ENCODE assay signal across 8 cellular contexts in the genomic region with DNA sequence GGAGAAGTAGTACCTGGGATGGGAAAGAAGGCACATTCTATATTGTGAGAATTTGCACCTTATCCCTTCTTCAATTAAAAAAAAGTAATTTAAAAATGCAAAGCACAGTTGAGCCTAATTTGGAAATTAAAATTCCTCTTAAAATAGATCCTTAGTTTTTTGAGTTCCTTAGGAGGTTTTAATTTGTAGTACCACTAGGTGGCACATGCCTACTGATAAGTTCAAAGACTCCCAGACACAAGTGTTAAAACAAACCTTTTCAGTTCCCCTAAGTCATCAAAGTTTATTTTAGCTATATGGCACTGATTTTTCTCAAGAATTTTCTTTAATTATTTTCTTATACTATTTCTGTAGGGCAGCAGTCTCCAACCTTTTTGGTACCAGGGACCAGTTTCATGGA.
DNase-seq lines count a peak whose midpoint lies in the region; ATAC-seq, FAIRE-seq and TF ChIP-seq lines count a peak whose summit lies in the region.

No MANE protein-coding gene starts in this region.

- H3K4me3 ChIP-seq in AG04450 (ENCODE audit: low read depth, low read length), result no peak overlapping the region
- no peak overlapping the region for H3K4me3 ChIP-seq in fibroblast of lung (replicated peaks in 1 of 4; ENCODE audit: control extremely low read depth in 1 of 4, insufficient read depth in 1 of 4, low read depth in 3 of 4, low read length in 4 of 4)
- no peak overlapping the region for H3K4me3 ChIP-seq in CD8-positive, alpha-beta memory T cell (ENCODE audit: low read length)

- H3K9me3 Mint-ChIP-seq in CD8-positive, alpha-beta memory T cell, result peaks cover 0 to 6% (median 2%) of the 10 kb centered on the region in 5 donors

- CTCF ChIA-PET in AG04450 (lab: Charles Lee), result interaction anchor here (0.6 to 2.1 kb wide), 8 partner anchors 11 to 1099 kb away, joined by 3 to 8 read pairs (median 4); no protein-coding TSS in a partner anchor
- CTCF ChIA-PET in CD8-positive, alpha-beta memory T cell (lab: Charles Lee), result no interaction called here

- H3K4me1 ChIP-seq in fibroblast of lung (ENCODE audit: control insufficient read depth, extremely low read depth, insufficient read depth, low read length), result no peaks in the 10 kb centered on the region
- H3K4me1 ChIP-seq in CD8-positive, alpha-beta memory T cell (ENCODE audit: insufficient read depth, low read length), result no peaks in the 10 kb centered on the region

- no peaks in the 10 kb centered on the region for H3K36me3 ChIP-seq in fibroblast of lung (ENCODE audit: control insufficient read depth, insufficient read depth, low read length)
- H3K36me3 ChIP-seq in CD8-positive, alpha-beta memory T cell (ENCODE audit: insufficient read depth, low read length), result no peaks in the 10 kb centered on the region

- H3K27ac ChIP-seq in AG04450 (ENCODE audit: low read depth, low read length) (no peak overlapping the region), fibroblast of lung (ENCODE audit: insufficient read depth, low read length) (no peak overlapping the region)
- no peak overlapping the region for H3K27ac ChIP-seq in CD8-positive, alpha-beta memory T cell (ENCODE audit: low read depth, low read length)

- H3K27me3 Mint-ChIP-seq in CD8-positive, alpha-beta memory T cell, result peaks cover 0 to 2% of the 10 kb centered on the region in 2 donors

- POLR2A ChIA-PET in AG04450 (lab: Yijun Ruan, JAX), result no interaction called here
- POLR2A ChIA-PET in CD8-positive, alpha-beta memory T cell (lab: Charles Lee), result no interaction called here

- H3K9me3 ChIP-seq in AG04450 (ENCODE audit: control insufficient read depth, insufficient read depth, low read length), result no peaks in the 10 kb centered on the region
- no peaks in the 10 kb centered on the region for H3K9me3 ChIP-seq in fibroblast of lung (ENCODE audit: control insufficient read depth, insufficient read depth, low read depth, low read length)
- H3K9me3 ChIP-seq in CD8-positive, alpha-beta memory T cell (ENCODE audit: low read length), result no peaks in the 10 kb centered on the region

- no peaks in the 10 kb centered on the region for H4K20me1 ChIP-seq in fibroblast of lung (ENCODE audit: control insufficient read depth, extremely low read depth, insufficient read depth, low read length)

- H3K27me3 ChIP-seq in AG04450 (ENCODE audit: control insufficient read depth, insufficient read depth, low read length), result no peaks in the 10 kb centered on the region
- no peaks in the 10 kb centered on the region for H3K27me3 ChIP-seq in fibroblast of lung (ENCODE audit: control insufficient read depth, insufficient read depth, low read length)
- H3K27me3 ChIP-seq in CD8-positive, alpha-beta memory T cell (ENCODE audit: insufficient read depth, low read length, poor library complexity, severe bottlenecking), result no peaks in the 10 kb centered on the region

- H3K79me2 ChIP-seq in fibroblast of lung (ENCODE audit: control insufficient read depth, insufficient read depth, low read length), result no peaks in the 10 kb centered on the region

- H2AFZ ChIP-seq in fibroblast of lung (ENCODE audit: low read length), result no peak overlapping the region

- H3K4me3 Mint-ChIP-seq in CD8-positive, alpha-beta memory T cell, result no peak overlapping the region

- no peaks in the 10 kb centered on the region for H3K36me3 Mint-ChIP-seq in CD8-positive, alpha-beta memory T cell

- ATAC-seq in GM18498 (IDR thresholded peaks at IDR 0.05; ENCODE audit: unreplicated experiment) (peak; percentile 73), HG03558 (IDR thresholded peaks at IDR 0.05; ENCODE audit: extremely low read depth, unreplicated experiment) (peak; percentile 62), GM19324 (IDR thresholded peaks at IDR 0.05; ENCODE audit: low FRiP score, unreplicated experiment) (no peak)

- no peak overlapping the region for H3K9ac ChIP-seq in fibroblast of lung (ENCODE audit: insufficient read depth, low read length)

- H3K4me1 Mint-ChIP-seq in CD8-positive, alpha-beta memory T cell, result no peaks in the 10 kb centered on the region

- FAIRE-seq in RCC 7860 (lab: Jason Lieb, UNC), result peak; percentile 64

- TF ChIP-seq CTCF in AG04450 (IDR thresholded peaks at IDR 0.05; ENCODE audit: low read depth, low read length), result peak; percentile 70
- peak; percentile 41 to 59 for TF ChIP-seq CTCF in fibroblast of lung (conservative IDR thresholded peaks at IDR 0.05 in 1 of 2, IDR thresholded peaks at IDR 0.05 in 1 of 2; ENCODE audit: low read depth in 1 of 2, low read length in 2 of 2)

- DNase-seq in AG04450 (ENCODE audit: low read depth, low spot score) (peak; percentile 11), RCC 7860 (ENCODE audit: low spot score) (peak; percentile 26), fibroblast of lung (ENCODE audit: low read depth in 2 of 2) (peak; percentile 57 to 76), retina (peak; percentile 32)
- DNase-seq in CD8-positive, alpha-beta memory T cell, result no peak

- H3K27ac Mint-ChIP-seq in CD8-positive, alpha-beta memory T cell, result peak overlapping the region in 1 of 8 donors; percentile 8

- H3K4me2 ChIP-seq in fibroblast of lung (ENCODE audit: extremely low read depth, insufficient read depth, low read length), result no peak overlapping the region

Comparison
In these comparisons a context has a peak if more than half of its experiments do, and no peak if none do; other contexts are left out.
1. DNase-seq: peak in AG04450 (single experiment), RCC 7860 (single experiment), fibroblast of lung (2 of 2) and retina (single experiment); none in CD8-positive, alpha-beta memory T cell (0 of 5).